ENCODE assay signal across 15 cellular contexts in the genomic region with DNA sequence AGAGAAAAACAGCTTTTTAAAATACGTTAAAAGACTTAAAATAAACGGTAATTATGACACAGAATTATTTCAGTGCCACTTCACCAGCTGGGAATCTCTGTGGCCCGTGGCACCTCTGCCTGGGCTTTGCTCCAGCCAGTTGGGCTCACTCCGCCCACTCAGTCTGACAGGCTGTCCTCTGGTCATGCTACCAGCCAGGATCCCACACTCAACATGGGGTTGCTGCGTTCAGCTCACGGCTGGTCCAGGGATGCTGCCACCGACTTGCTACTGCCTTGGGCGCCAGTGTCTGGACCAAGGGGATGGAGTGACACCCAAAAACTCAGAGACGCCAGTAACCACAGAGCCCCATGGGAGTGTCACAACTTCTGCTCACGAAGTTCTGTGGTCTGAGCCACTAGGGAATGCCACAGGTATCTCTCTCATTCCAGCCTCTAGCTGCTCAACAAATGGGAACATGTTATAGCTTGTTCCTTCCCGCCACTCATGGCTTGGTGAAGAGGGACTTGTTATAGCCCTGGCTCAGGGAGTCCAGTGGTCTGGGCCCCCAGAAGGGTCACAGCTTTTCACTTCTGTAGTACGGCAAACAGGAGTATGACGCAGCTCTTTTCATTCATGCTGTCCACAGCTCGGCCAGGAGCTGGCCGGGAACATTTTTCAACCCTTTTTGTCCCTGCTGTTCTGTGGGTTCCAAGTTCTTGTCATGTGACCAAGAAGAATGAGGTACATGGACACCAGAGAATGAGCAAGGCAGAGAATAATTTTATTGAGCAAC.
"Had no signal": no experiment of that assay in that cellular context is flagged by ENCODE, and none has a peak within 500 bp of the region (broad histone marks: within the 10 kb centered on the region; RNA-seq: fewer than 3 reads in every experiment).

No MANE protein-coding gene starts in this region.

- H3K27ac ChIP-seq: breast epithelium, gastroesophageal sphincter, heart left ventricle, tibial nerve had no signal

- ATAC-seq: activated T-cell treated with anti-CD3 and anti-CD28 coated beads, Interleukin-2, amount 50 U/mL, for 4 hours; esophagus mucosa; gastroesophageal sphincter; heart left ventricle; natural killer cell treated with Interleukin-12 subunit alpha and Interleukin-12 subunit beta and Interleukin-15 and Interleukin-18, amount 100 ng/mL, for 72 hours had no signal

- H3K4me1 ChIP-seq: breast epithelium, gastroesophageal sphincter, heart left ventricle, tibial nerve had no signal

- DNase-seq: activated CD4-positive, alpha-beta T cell treated with anti-CD3 and anti-CD28 coated beads, Interleukin-2, amount 50 U/mL, for 1 hour; activated CD4-positive, CD25-positive, alpha-beta regulatory T cell treated with anti-CD3 and anti-CD28 coated beads, Interleukin-2, amount 50 U/mL, for 72 hours; activated CD8-positive, alpha-beta memory T cell treated with anti-CD3 and anti-CD28 coated beads, Interleukin-2, amount 50 U/mL, for 4 hours; activated T-cell treated with anti-CD3 and anti-CD28 coated beads, Interleukin-2, amount 50 U/mL, for 4 hours; effector CD4-positive, alpha-beta T cell; heart left ventricle; nucleus accumbens; retina; stimulated activated CD4-positive, alpha-beta T cell treated with anti-CD3 and anti-CD28 coated beads, Interleukin-2, amount 100 ng/mL, for 24 hours had no signal

- H3K4me3 ChIP-seq: breast epithelium, gastroesophageal sphincter, heart left ventricle, tibial nerve had no signal

- FAIRE-seq: astrocyte had no signal

- H3K9me3 ChIP-seq: breast epithelium, gastroesophageal sphincter, heart left ventricle, tibial nerve had no signal

- H3K36me3 ChIP-seq: breast epithelium, gastroesophageal sphincter, heart left ventricle, tibial nerve had no signal

- H3K27me3 ChIP-seq: tibial nerve had no signal
